ENCODE assay signal across 1 cellular context in genomic region chr11:104163100-104164027, GRCh38.
TF ChIP-seq lines count a peak whose summit lies in the region.

No MANE protein-coding gene starts in this region.

TF ChIP-seq in IMR-90, 13 proteins besides CTCF, POLR2A, EP300 and RAD21 (continued from another document):
- TF ChIP-seq ELK1 (IDR thresholded peaks at IDR 0.05; ENCODE audit: borderline replicate concordance, low read depth, low read length) (no peak), MAFK (IDR thresholded peaks at IDR 0.05; ENCODE audit: low read depth, low read length) (no peak), MAZ (IDR thresholded peaks at IDR 0.05; ENCODE audit: borderline replicate concordance, low read depth, low read length) (no peak), FOS (IDR thresholded peaks at IDR 0.05; ENCODE audit: low read depth, low read length) (no peak), SMC3 (IDR thresholded peaks at IDR 0.05; ENCODE audit: low read depth, low read length) (no peak)
